Comparison of ENCODE assay signal across 9 cellular contexts in genomic region chr3:172511783-172512357, GRCh38. TPM values are rescaled to one million over a fixed set of nuclear protein-coding genes. Genes with fewer than 3 reads are reported as not detected.
DNase-seq lines count a peak whose midpoint lies in the region; ATAC-seq, FAIRE-seq and TF ChIP-seq lines count a peak whose summit lies in the region.
"Had no signal": no experiment of that assay in that cellular context is flagged by ENCODE, and none has a peak within 500 bp of the region (broad histone marks: within the 10 kb centered on the region; RNA-seq: fewer than 3 reads in every experiment).

No MANE protein-coding gene starts in this region.

- no peak for FAIRE-seq in K562 (lab: Jason Lieb, UNC)

- H3K27me3 Mint-ChIP-seq in CD4-positive, CD25-positive, alpha-beta regulatory T cell: no peaks in the 10 kb centered on the region
- H3K27me3 Mint-ChIP-seq in mesothelial cell of epicardium (ENCODE audit: low read depth): peaks cover 4% of the 10 kb centered on the region

- H4K20me1 ChIP-seq in K562 (replicated peaks; ENCODE audit: control insufficient read depth, insufficient read depth, low read length): no peaks in the 10 kb centered on the region; the same call in 1 of the 2 replicates

- H3K4me3 ChIP-seq in CD4-positive, CD25-positive, alpha-beta regulatory T cell (ENCODE audit: low read depth, low read length): peak overlapping the region; percentile 63
- no peak overlapping the region for H3K4me3 ChIP-seq in K562

- WGBS in K562 (ENCODE audit: insufficient coverage, low coverage, missing lambda C conversion rate): 38% methylated on average over 3 of the region's 3 CpGs

- peak overlapping the region; percentile 6; the same call in 1 of the 2 replicates for H3K4me2 ChIP-seq in K562 (ENCODE audit: insufficient read depth, low read length)

- peak in 1 of 3 donors; percentile 51 for DNase-seq in CD4-positive, CD25-positive, alpha-beta regulatory T cell
- DNase-seq in K562 (ENCODE audit: extremely low read depth in 1 of 4, low spot score in 3 of 4) (no peak), DMS79 (lab: John Stamatoyannopoulos, UW) (no peak), mesothelial cell of epicardium (ENCODE audit: low spot score in 2 of 2, unreplicated experiment in 2 of 2) (no peak), globus pallidus (ENCODE audit: low spot score) (no peak)
- no peak for DNase-seq in activated CD4-positive, CD25-positive, alpha-beta regulatory T cell treated with anti-CD3 and anti-CD28 coated beads, Interleukin-2, amount 50 U/mL, for 72 hours
- DNase-seq: EL had no signal

- H3K9me3 Mint-ChIP-seq in CD4-positive, CD25-positive, alpha-beta regulatory T cell: peaks cover 0 to 4% (median 0%) of the 10 kb centered on the region in 7 donors
- H3K9me3 Mint-ChIP-seq in mesothelial cell of epicardium: peaks cover 7% of the 10 kb centered on the region

- CTCF ChIA-PET in K562 (lab: Yijun Ruan, JAX; ENCODE audit: low intra/inter-chr PET ratio): no interaction called here

- H3K36me3 Mint-ChIP-seq in CD4-positive, CD25-positive, alpha-beta regulatory T cell: peaks cover 62% of the 10 kb centered on the region
- no peaks in the 10 kb centered on the region for H3K36me3 Mint-ChIP-seq in mesothelial cell of epicardium

- H3K4me1 ChIP-seq in CD4-positive, CD25-positive, alpha-beta regulatory T cell (ENCODE audit: control insufficient read depth, insufficient read depth, low read length, poor library complexity, severe bottlenecking): peaks cover 42% of the 10 kb centered on the region
- H3K4me1 ChIP-seq in K562 (replicated peaks in 1 of 2; ENCODE audit: control insufficient read depth in 2 of 2, insufficient read depth in 2 of 2, low read length in 2 of 2): peaks cover 0 to 21% of the 10 kb centered on the region in 2 experiments; a peak in 4 of 5 replicates

- POLR2A ChIA-PET in K562 (lab: Yijun Ruan, JAX): no interaction called here

- peaks cover 69% of the 10 kb centered on the region for H3K36me3 ChIP-seq in CD4-positive, CD25-positive, alpha-beta regulatory T cell (ENCODE audit: control insufficient read depth, insufficient read depth, low read length)
- H3K36me3 ChIP-seq in K562 (ENCODE audit: control insufficient read depth, insufficient read depth, low read length): no peaks in the 10 kb centered on the region

- no TSS peak for BruUV-seq in K562 (replicated peaks; lab: Mats Ljungman, UMichigan)

- H2AFZ ChIP-seq in K562 (ENCODE audit: low read depth, low read length): peak overlapping the region; percentile 59; the same call in 1 of the 2 replicates

- ATAC-seq in CD4-positive, CD25-positive, alpha-beta regulatory T cell (ENCODE audit: low read depth in 2 of 2): peak; percentile 47 to 55
- ATAC-seq in GM19328 (IDR thresholded peaks at IDR 0.05; ENCODE audit: unreplicated experiment) (peak; percentile 56), HG03135 (IDR thresholded peaks at IDR 0.05; ENCODE audit: unreplicated experiment) (peak; percentile 46), K562 (no peak; the same call in 2 of the 3 replicates)

- no peak for TF ChIP-seq EP300 in K562 (IDR thresholded peaks at IDR 0.05; ENCODE audit: low read length)

- H3K27me3 ChIP-seq in CD4-positive, CD25-positive, alpha-beta regulatory T cell (ENCODE audit: control insufficient read depth, insufficient read depth, low read length): no peaks in the 10 kb centered on the region
- no peaks in the 10 kb centered on the region for H3K27me3 ChIP-seq in K562 (ENCODE audit: control insufficient read depth in 2 of 2, insufficient read depth in 2 of 2, low read length in 2 of 2)

- H3K79me2 ChIP-seq in K562 (ENCODE audit: control insufficient read depth, insufficient read depth, low read length): no peaks in the 10 kb centered on the region

- H3K4me3 Mint-ChIP-seq in CD4-positive, CD25-positive, alpha-beta regulatory T cell: peak overlapping the region; percentile 52 to 77 (median 72)
- H3K4me3 Mint-ChIP-seq in mesothelial cell of epicardium: no peak overlapping the region

- peaks cover 33 to 62% (median 54%) of the 10 kb centered on the region in 4 donors for H3K4me1 Mint-ChIP-seq in CD4-positive, CD25-positive, alpha-beta regulatory T cell
- H3K4me1 Mint-ChIP-seq in mesothelial cell of epicardium: no peaks in the 10 kb centered on the region

- in situ Hi-C loops in K562 (cut with MboI): no loop called here

- H3K27ac Mint-ChIP-seq in CD4-positive, CD25-positive, alpha-beta regulatory T cell: peak overlapping the region; percentile 82 to 91 (median 89)
- no peak overlapping the region for H3K27ac Mint-ChIP-seq in mesothelial cell of epicardium

- no peaks in the 10 kb centered on the region for H3K9me1 ChIP-seq in K562 (ENCODE audit: control insufficient read depth, insufficient read depth, low read length)

- TF ChIP-seq CTCF in K562 (IDR thresholded peaks at IDR 0.05 in 2 of 3, conservative IDR thresholded peaks at IDR 0.05 in 1 of 3; ENCODE audit: insufficient read depth in 2 of 3, low read depth in 1 of 3, low read length in 3 of 3) (no peak), mesothelial cell of epicardium (IDR thresholded peaks at IDR 0.05; ENCODE audit: unreplicated experiment) (no peak)

- no peak for TF ChIP-seq RAD21 in K562 (CRISPR knock-in tag; conservative IDR thresholded peaks at IDR 0.05 in 1 of 2, IDR thresholded peaks at IDR 0.05 in 1 of 2)

- H3K27ac ChIP-seq in CD4-positive, CD25-positive, alpha-beta regulatory T cell (ENCODE audit: insufficient read depth, low read length, poor library complexity, severe bottlenecking): peak overlapping the region; percentile 64
- no peak overlapping the region for H3K27ac ChIP-seq in K562 (ENCODE audit: extremely low read depth, low read depth, low read length)

- no peak overlapping the region for H3K9ac ChIP-seq in K562 (ENCODE audit: insufficient read depth in 1 of 2, low read depth in 2 of 2, low read length in 2 of 2)

- no peaks in the 10 kb centered on the region for H3K9me3 ChIP-seq in CD4-positive, CD25-positive, alpha-beta regulatory T cell (ENCODE audit: control insufficient read depth in 2 of 2, low read length in 2 of 2)
- no peaks in the 10 kb centered on the region for H3K9me3 ChIP-seq in K562 (replicated peaks; ENCODE audit: control insufficient read depth, insufficient read depth, low read depth, low read length)

- TF ChIP-seq POLR2A in K562 (conservative IDR thresholded peaks at IDR 0.05): no peak

- intact Hi-C loops in K562 (cut with micrococcal nuclease): no loop called here

TF ChIP-seq in K562, 482 proteins besides CTCF, POLR2A, EP300 and RAD21 (continues in another document):
- TF ChIP-seq ZNF740 (CRISPR knock-in tag; IDR thresholded peaks at IDR 0.05) (no peak), ZNF740 (tag; IDR thresholded peaks at IDR 0.05) (no peak), ZNF436 (CRISPR knock-in tag; IDR thresholded peaks at IDR 0.05) (no peak), FOXM1 (IDR thresholded peaks at IDR 0.05; ENCODE audit: low read depth) (no peak), FOXM1 (CRISPR knock-in tag; IDR thresholded peaks at IDR 0.05; ENCODE audit: low read depth) (no peak), KLF10 (CRISPR knock-in tag; IDR thresholded peaks at IDR 0.05) (no peak), RNF2 (IDR thresholded peaks at IDR 0.05) (no peak), DDX20 (tag; IDR thresholded peaks at IDR 0.05; ENCODE audit: low read depth) (no peak), SMAD2 (IDR thresholded peaks at IDR 0.05; ENCODE audit: low read depth, low read length) (no peak), ZNF41 (CRISPR knock-in tag; conservative IDR thresholded peaks at IDR 0.05) (no peak), HMG20A (CRISPR knock-in tag; conservative IDR thresholded peaks at IDR 0.05) (no peak), ZNF699 (CRISPR knock-in tag; IDR thresholded peaks at IDR 0.05; ENCODE audit: insufficient replicate concordance) (no peak)

RNA-seq across cellular contexts. Expression of gene TNFSF10, which starts 11.4 kb away (rescaled TPM):
- 29.1 TPM for total RNA-seq in CD4-positive, CD25-positive, alpha-beta regulatory T cell
- polyA plus RNA-seq in CD4-positive, CD25-positive, alpha-beta regulatory T cell: 10 to 100 TPM; 57.0 to 93.4 (median 60.7) TPM
- not detected in 2 replicates for total RNA-seq in K562 (2011; cell fraction: chromatin; rRNA removed; ENCODE audit: low replicate concordance)
- 0.53 TPM in 1 of 2 replicates, not detected in the other for total RNA-seq in K562 (2011; cell fraction: nucleolus; rRNA removed)
- total RNA-seq in K562 (2011; cell fraction: nucleoplasm; rRNA removed): not detected in 2 replicates
- total RNA-seq in K562 (2014; rRNA removed): 0.33 TPM in 1 of 2 replicates, not detected in the other
- 0.33 and 0.35 TPM in 2 replicates for total RNA-seq in K562 (2014; rRNA removed; fragmentation: Illumina TruSeq; extraction: Trizol)
- 1.3 and 1.4 TPM in 2 replicates for total RNA-seq in K562 (2015; rRNA removed; fragmentation: Illumina TruSeq; extraction: Trizol)
- 0.13 and 0.36 TPM in 2 replicates for total RNA-seq in K562 (2021)
- polyA plus RNA-seq in K562 (2011; rRNA removed): 0.05 and 0.07 TPM in 2 replicates
- polyA plus RNA-seq in K562 (2011; cell fraction: cytosol; rRNA removed): not detected in 2 replicates
- not detected in 2 replicates for polyA plus RNA-seq in K562 (2011; cell fraction: nucleus; rRNA removed)
- polyA plus RNA-seq in K562 (2012): 1.7 and 3.8 TPM in 2 replicates
- 0.39 and 0.43 TPM in 2 replicates for polyA plus RNA-seq in K562 (2014; fragmentation: Illumina TruSeq; extraction: Trizol)
- polyA plus RNA-seq in K562 (2014; fragmentation: Nextera tagmentation; extraction: Ambion mirVana): under 1 TPM; 0.21 TPM
- polyA plus RNA-seq in K562 (2014; rRNA removed): 0.19 and 0.52 TPM in 2 replicates
- not detected in 2 replicates for polyA minus RNA-seq in K562 (2011; rRNA and poly(A)+ RNA removed)
- polyA minus RNA-seq in K562 (2011; cell fraction: cytosol; rRNA and poly(A)+ RNA removed): not detected in 2 replicates
- not detected in 2 replicates for polyA minus RNA-seq in K562 (2011; cell fraction: nucleus; rRNA and poly(A)+ RNA removed)
- 1.2 to 2.3 TPM (median 1.7 TPM) in 3 replicates for total RNA-seq in mesothelial cell of epicardium
